ENCODE assay signal across 24 cellular contexts in genomic region chr20:57780398-57780797, GRCh38.
A peak's percentile ranks its signal among the peaks of the same experiment; 100 is the strongest.
DNase-seq lines count a peak whose midpoint lies in the region; FAIRE-seq and TF ChIP-seq lines count a peak whose summit lies in the region.
"Had no signal": no experiment of that assay in that cellular context is flagged by ENCODE, and none has a peak within 500 bp of the region (broad histone marks: within the 10 kb centered on the region; RNA-seq: fewer than 3 reads in every experiment).

No MANE protein-coding gene starts in this region.

- FAIRE-seq in astrocyte (lab: Jason Lieb, UNC) = no peak
- FAIRE-seq: D721Med, GM12892, GM18507 had no signal

- no peak for TF ChIP-seq POLR2A in suprapubic skin (IDR thresholded peaks at IDR 0.05)

- no peak overlapping the region for H3K4me3 Mint-ChIP-seq in astrocyte (ENCODE audit: unreplicated experiment)
- H3K4me3 Mint-ChIP-seq: B cell; CD4-positive, CD25-positive, alpha-beta regulatory T cell; CD8-positive, alpha-beta memory T cell; GM23338; HFFc6 had no signal

- no peak overlapping the region for H3K4me2 ChIP-seq in astrocyte (ENCODE audit: low read length)
- H3K4me2 ChIP-seq: BLaER1 treated with 17β-estradiol and CSF1 and Interleukin-3, amounts not matched to agents 10 nM and 100 nM; GM23338 had no signal

- H2AFZ ChIP-seq in astrocyte (ENCODE audit: low read depth, low read length) = no peak overlapping the region

- peaks cover 2% of the 10 kb centered on the region for H3K9me3 Mint-ChIP-seq in astrocyte (ENCODE audit: unreplicated experiment)
- H3K9me3 Mint-ChIP-seq: CD4-positive, CD25-positive, alpha-beta regulatory T cell; CD8-positive, alpha-beta memory T cell; GM23338; HFFc6 had no signal

- H3K27me3 ChIP-seq in astrocyte (ENCODE audit: insufficient read depth, low read length) (peaks cover 5% of the 10 kb centered on the region), suprapubic skin (peaks cover 12% of the 10 kb centered on the region)

- H3K4me1 ChIP-seq in astrocyte (ENCODE audit: insufficient read depth, low read length) (no peaks in the 10 kb centered on the region), suprapubic skin (no peaks in the 10 kb centered on the region)

- H3K27ac ChIP-seq in astrocyte (ENCODE audit: low read depth, low read length) (no peak overlapping the region), suprapubic skin (no peak overlapping the region)
- H3K27ac ChIP-seq: BLaER1 treated with 17β-estradiol and CSF1 and Interleukin-3, amounts not matched to agents 10 nM and 100 nM had no signal

- no peak for TF ChIP-seq EP300 in suprapubic skin (IDR thresholded peaks at IDR 0.05)

- no peaks in the 10 kb centered on the region for H3K36me3 Mint-ChIP-seq in astrocyte (ENCODE audit: low read depth, unreplicated experiment)
- H3K36me3 Mint-ChIP-seq: CD4-positive, CD25-positive, alpha-beta regulatory T cell; CD8-positive, alpha-beta memory T cell had no signal

- TF ChIP-seq CTCF in astrocyte (IDR thresholded peaks at IDR 0.05; ENCODE audit: insufficient read depth, low read depth, low read length) (no peak), suprapubic skin (IDR thresholded peaks at IDR 0.05) (no peak)

- WGBS in suprapubic skin = 78% methylated on average over 5 of the region's 5 CpGs

- H3K79me2 ChIP-seq in astrocyte (ENCODE audit: insufficient read depth, low read length) = no peaks in the 10 kb centered on the region

- H3K27ac Mint-ChIP-seq in astrocyte (ENCODE audit: unreplicated experiment) = peak overlapping the region; percentile 51
- H3K27ac Mint-ChIP-seq: B cell; CD8-positive, alpha-beta memory T cell; GM23338; HFFc6 had no signal

- H4K20me1 ChIP-seq in astrocyte (ENCODE audit: insufficient read depth, low read length) = no peaks in the 10 kb centered on the region
- H4K20me1 ChIP-seq: BLaER1 treated with 17β-estradiol and CSF1 and Interleukin-3, amounts not matched to agents 10 nM and 100 nM had no signal

- DNase-seq in activated effector memory CD4-positive, alpha-beta T cell treated with anti-CD3 and anti-CD28 coated beads, Interleukin-2, amount 50 U/mL, for 16 hours = peak; percentile 12
- no peak for DNase-seq in activated effector memory CD4-positive, alpha-beta T cell treated with Interleukin-2 at 50 U/mL for 16 hours
- no peak for DNase-seq in astrocyte (ENCODE audit: low read depth)
- peak; percentile 45 for DNase-seq in mesenteric fat pad (ENCODE audit: low spot score)
- peak; percentile 21 to 27 for DNase-seq in suprapubic skin (ENCODE audit: low spot score in 2 of 2)
- DNase-seq in activated T-cell treated with anti-CD3 and anti-CD28 coated beads, Interleukin-2, amount 50 U/mL, for 1 hour = no peak
- no peak for DNase-seq in NCI-H2227 (lab: John Stamatoyannopoulos, UW; ENCODE audit: unreplicated experiment)
- no peak for DNase-seq in NOMO-1 treated with DMSO at 0.1 percent for 48 hours (lab: John Stamatoyannopoulos, UW; ENCODE audit: unreplicated experiment)
- DNase-seq: 8988T; CD4-positive, CD25-positive, alpha-beta regulatory T cell; CD8-positive, alpha-beta memory T cell; COR-L47; DMS153; DMS79; GDM1; H7; HFFc6; IMR-90 had no signal

- no peak overlapping the region for H3K9ac ChIP-seq in astrocyte (ENCODE audit: low read length)
- H3K9ac ChIP-seq: BLaER1 treated with 17β-estradiol and CSF1 and Interleukin-3, amounts not matched to agents 10 nM and 100 nM had no signal

- H3K9me3 ChIP-seq in astrocyte (ENCODE audit: insufficient read depth, low read depth, low read length) (no peaks in the 10 kb centered on the region), suprapubic skin (no peaks in the 10 kb centered on the region)

- H3K4me3 ChIP-seq in astrocyte (ENCODE audit: insufficient read depth, low read depth, low read length) = no peak overlapping the region
- no peak overlapping the region for H3K4me3 ChIP-seq in suprapubic skin
- H3K4me3 ChIP-seq: BLaER1 treated with 17β-estradiol and CSF1 and Interleukin-3, amounts not matched to agents 10 nM and 100 nM; GM23338 had no signal

- H3K36me3 ChIP-seq in astrocyte (ENCODE audit: insufficient read depth, low read length) (no peaks in the 10 kb centered on the region), suprapubic skin (no peaks in the 10 kb centered on the region)
- H3K36me3 ChIP-seq: BLaER1 treated with 17β-estradiol and CSF1 and Interleukin-3, amounts not matched to agents 10 nM and 100 nM had no signal

- peaks cover 2% of the 10 kb centered on the region for H3K4me1 Mint-ChIP-seq in astrocyte (ENCODE audit: low read depth, unreplicated experiment)
- H3K4me1 Mint-ChIP-seq: CD4-positive, CD25-positive, alpha-beta regulatory T cell; CD8-positive, alpha-beta memory T cell had no signal

- H3K27me3 Mint-ChIP-seq in astrocyte (ENCODE audit: low read depth, unreplicated experiment) = peaks cover 49% of the 10 kb centered on the region

Comparison
In these comparisons a context has a peak if more than half of its experiments do, and no peak if none do; other contexts are left out.
1. DNase-seq: peak in activated effector memory CD4-positive, alpha-beta T cell treated with anti-CD3 and anti-CD28 coated beads, Interleukin-2, amount 50 U/mL, for 16 hours (single experiment), mesenteric fat pad (single experiment) and suprapubic skin (2 of 2); none in activated effector memory CD4-positive, alpha-beta T cell treated with Interleukin-2 at 50 U/mL for 16 hours (single experiment), astrocyte (single experiment), activated T-cell treated with anti-CD3 and anti-CD28 coated beads, Interleukin-2, amount 50 U/mL, for 1 hour (single experiment), NCI-H2227 (single experiment) and NOMO-1 treated with DMSO at 0.1 percent for 48 hours (single experiment).